9 cellular contexts compared by ENCODE assay signal in the genomic region with DNA sequence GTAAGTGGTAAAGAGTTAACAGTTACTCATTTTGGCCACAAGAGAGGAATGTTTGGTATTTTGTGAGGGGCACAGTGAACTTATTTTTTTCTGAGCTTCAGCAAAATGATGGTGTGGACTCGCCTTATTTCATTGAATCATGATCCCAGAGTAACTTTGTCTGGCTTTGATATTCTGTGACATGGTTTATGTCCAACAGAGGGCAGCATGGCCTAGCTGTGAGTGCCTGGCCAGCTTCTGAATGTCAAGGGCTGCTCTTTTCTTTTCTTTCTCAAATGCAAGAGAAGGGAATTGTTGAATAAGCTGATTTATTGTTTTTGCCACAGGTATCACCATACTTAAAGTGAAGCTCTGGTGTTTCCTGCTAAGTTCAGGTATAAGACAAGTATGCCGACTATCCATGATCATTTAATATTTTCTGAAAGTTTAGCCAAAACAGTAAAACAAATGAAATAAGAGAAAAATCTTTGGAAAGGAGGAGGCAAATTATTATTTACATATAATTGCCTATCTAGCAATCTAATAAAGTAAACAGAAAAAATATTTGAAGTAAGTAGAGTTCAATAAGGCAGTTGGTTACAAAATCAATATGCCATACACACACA. TPM values are rescaled to one million over a fixed set of nuclear protein-coding genes. Genes with fewer than 3 reads are reported as not detected.
DNase-seq lines count a peak whose midpoint lies in the region; TF ChIP-seq lines count a peak whose summit lies in the region.
"Had no signal": no experiment of that assay in that cellular context is flagged by ENCODE, and none has a peak within 500 bp of the region (broad histone marks: within the 10 kb centered on the region; RNA-seq: fewer than 3 reads in every experiment).

No MANE protein-coding gene starts in this region.

- H3K27ac ChIP-seq in DOHH2 (ENCODE audit: low read depth, low read length), result no peak overlapping the region
- H3K27ac ChIP-seq in Karpas-422 (ENCODE audit: low read length), result no peak overlapping the region
- H3K27ac ChIP-seq in CD8-positive, alpha-beta memory T cell (ENCODE audit: low read depth, low read length), result no peak overlapping the region
- H3K27ac ChIP-seq in prostate gland, result no peak overlapping the region
- H3K27ac ChIP-seq: neutrophil had no signal

- no peak overlapping the region for H2AFZ ChIP-seq in Karpas-422 (ENCODE audit: low read length)

- H3K36me3 Mint-ChIP-seq in CD8-positive, alpha-beta memory T cell, result peaks cover 5 to 18% (median 7%) of the 10 kb centered on the region in 3 donors

- H3K27me3 Mint-ChIP-seq in CD8-positive, alpha-beta memory T cell, result no peaks in the 10 kb centered on the region

- TF ChIP-seq POLR2A in prostate gland (IDR thresholded peaks at IDR 0.05), result no peak

- TF ChIP-seq CTCF in DOHH2 (IDR thresholded peaks at IDR 0.05; ENCODE audit: low read depth, low read length, poor library complexity, severe bottlenecking) (peak; percentile 54), prostate gland (IDR thresholded peaks at IDR 0.05) (peak in 2 of 4 experiments; percentile 15 to 17)

- intact Hi-C loops in prostate gland (cut with DNase I), result no loop called here

- H4K20me1 ChIP-seq in DOHH2 (ENCODE audit: control insufficient read depth, insufficient read depth, low read depth, low read length), result no peaks in the 10 kb centered on the region
- no peaks in the 10 kb centered on the region for H4K20me1 ChIP-seq in Karpas-422 (ENCODE audit: insufficient read depth, low read depth, low read length)

- POLR2A ChIA-PET in CD8-positive, alpha-beta memory T cell (lab: Charles Lee), result no interaction called here

- no peaks in the 10 kb centered on the region for H3K9me3 Mint-ChIP-seq in CD8-positive, alpha-beta memory T cell

- H3K4me2 ChIP-seq in DOHH2 (ENCODE audit: low read length) (no peak overlapping the region), Karpas-422 (ENCODE audit: low read depth, low read length, poor library complexity, severe bottlenecking) (no peak overlapping the region)

- no peaks in the 10 kb centered on the region for H3F3A ChIP-seq in DOHH2 (ENCODE audit: control insufficient read depth, insufficient read depth)

- H3K27me3 ChIP-seq in DOHH2 (ENCODE audit: control insufficient read depth, low read length) (no peaks in the 10 kb centered on the region), Karpas-422 (ENCODE audit: low read length) (no peaks in the 10 kb centered on the region), prostate gland (replicated peaks; ENCODE audit: insufficient read depth) (no peaks in the 10 kb centered on the region)
- no peaks in the 10 kb centered on the region for H3K27me3 ChIP-seq in CD8-positive, alpha-beta memory T cell (ENCODE audit: insufficient read depth, low read length, poor library complexity, severe bottlenecking)
- H3K27me3 ChIP-seq: neutrophil had no signal

- H3K4me1 ChIP-seq in DOHH2 (ENCODE audit: control insufficient read depth, low read length) (peaks cover 8% of the 10 kb centered on the region), Karpas-422 (ENCODE audit: low read length) (peaks cover 15% of the 10 kb centered on the region), prostate gland (replicated peaks) (no peaks in the 10 kb centered on the region)
- no peaks in the 10 kb centered on the region for H3K4me1 ChIP-seq in CD8-positive, alpha-beta memory T cell (ENCODE audit: insufficient read depth, low read length)

- no peaks in the 10 kb centered on the region for H3K79me2 ChIP-seq in DOHH2 (ENCODE audit: control insufficient read depth, low read length)
- no peaks in the 10 kb centered on the region for H3K79me2 ChIP-seq in Karpas-422 (ENCODE audit: low read length)

- no peak overlapping the region for H3K4me3 Mint-ChIP-seq in CD8-positive, alpha-beta memory T cell

- 66% methylated on average over 2 of the region's 2 CpGs for WGBS in prostate gland

- no peak overlapping the region for H3K4me3 ChIP-seq in DOHH2 (ENCODE audit: low read length)
- H3K4me3 ChIP-seq in Karpas-422 (ENCODE audit: low read length), result no peak overlapping the region
- H3K4me3 ChIP-seq in CD8-positive, alpha-beta memory T cell (ENCODE audit: low read length), result no peak overlapping the region
- H3K4me3 ChIP-seq in prostate gland, result no peak overlapping the region

- H3K9me2 ChIP-seq in DOHH2 (replicated peaks; ENCODE audit: control insufficient read depth, low read length) (no peaks in the 10 kb centered on the region), Karpas-422 (replicated peaks; ENCODE audit: insufficient read depth, low read length) (no peaks in the 10 kb centered on the region)

- no peaks in the 10 kb centered on the region; the same call in 1 of the 2 replicates for H3K9me3 ChIP-seq in DOHH2 (ENCODE audit: control insufficient read depth, insufficient read depth, low read length)
- H3K9me3 ChIP-seq in Karpas-422 (ENCODE audit: low read length), result no peaks in the 10 kb centered on the region
- no peaks in the 10 kb centered on the region for H3K9me3 ChIP-seq in CD8-positive, alpha-beta memory T cell (ENCODE audit: low read length)
- H3K9me3 ChIP-seq in prostate gland, result no peaks in the 10 kb centered on the region
- H3K9me3 ChIP-seq: neutrophil had no signal

- no peak overlapping the region for H3K9ac ChIP-seq in Karpas-422 (ENCODE audit: low read length)

- peak; percentile 77 for DNase-seq in Karpas-422
- peak; percentile 44 for DNase-seq in SW480 (ENCODE audit: low spot score)
- DNase-seq in glomerular visceral epithelial cell (ENCODE audit: extremely low spot score), result peak; percentile 45
- DNase-seq in retina, result peak; percentile 38
- DNase-seq in CD8-positive, alpha-beta memory T cell, result no peak
- no peak for DNase-seq in NK-92 (lab: John Stamatoyannopoulos, UW; ENCODE audit: unreplicated experiment)
- DNase-seq in prostate gland (ENCODE audit: low spot score), result no peak

- no peaks in the 10 kb centered on the region for H3K4me1 Mint-ChIP-seq in CD8-positive, alpha-beta memory T cell

- peaks cover 14% of the 10 kb centered on the region for H3K36me3 ChIP-seq in DOHH2 (ENCODE audit: control insufficient read depth, low read length)
- peaks cover 16% of the 10 kb centered on the region for H3K36me3 ChIP-seq in Karpas-422 (ENCODE audit: insufficient read depth, low read length)
- H3K36me3 ChIP-seq in CD8-positive, alpha-beta memory T cell (ENCODE audit: insufficient read depth, low read length), result no peaks in the 10 kb centered on the region
- no peaks in the 10 kb centered on the region for H3K36me3 ChIP-seq in prostate gland

- CTCF ChIA-PET in CD8-positive, alpha-beta memory T cell (lab: Charles Lee), result no interaction called here

- peak overlapping the region in 1 of 8 donors; percentile 19 for H3K27ac Mint-ChIP-seq in CD8-positive, alpha-beta memory T cell

RNA-seq across cellular contexts. Expression of a gene that starts 31.7 kb away (rescaled TPM):
- 21.3 and 35.0 TPM in 2 replicates for total RNA-seq in Karpas-422 (2014; rRNA removed; shearing (Covaris generic); ENCODE audit: low replicate concordance)
- total RNA-seq in CD8-positive, alpha-beta memory T cell, result 10 to 100 TPM; 87.2 to 90.2 TPM
- 88.5 TPM for polyA plus RNA-seq in CD8-positive, alpha-beta memory T cell
- 10 to 100 TPM; 14.4 to 35.2 TPM for total RNA-seq in prostate gland

RNA-seq across cellular contexts. Expression of a gene that starts 34.6 kb away (rescaled TPM):
- 19.3 and 20.8 TPM in 2 replicates for total RNA-seq in Karpas-422 (2014; rRNA removed; shearing (Covaris generic); ENCODE audit: low replicate concordance)
- total RNA-seq in CD8-positive, alpha-beta memory T cell, result 10 to 100 TPM; 42.1 to 45.2 TPM
- polyA plus RNA-seq in CD8-positive, alpha-beta memory T cell, result 10.8 TPM
- 10 to 100 TPM; 14.6 to 20.3 TPM for total RNA-seq in prostate gland

RNA-seq across cellular contexts. Expression of a gene that starts 41.0 kb away (rescaled TPM):
- total RNA-seq in Karpas-422 (2014; rRNA removed; shearing (Covaris generic); ENCODE audit: low replicate concordance), result 0.04 and 0.30 TPM in 2 replicates
- total RNA-seq in CD8-positive, alpha-beta memory T cell, result under 1 TPM in 1 of 2 experiments, not detected in 1; 0.09 TPM
- polyA plus RNA-seq in CD8-positive, alpha-beta memory T cell, result not detected
- 1 to 10 TPM in 1 of 2 donors, not detected in 1; 1.0 TPM for total RNA-seq in prostate gland

Comparison
In these comparisons a context has a peak if more than half of its experiments do, and no peak if none do; other contexts are left out.
1. DNase-seq: peak in Karpas-422 (single experiment), SW480 (single experiment), glomerular visceral epithelial cell (single experiment) and retina (single experiment); none in CD8-positive, alpha-beta memory T cell (0 of 5), NK-92 (single experiment) and prostate gland (single experiment).